ENCODE assay signal across 8 cellular contexts in the genomic region with DNA sequence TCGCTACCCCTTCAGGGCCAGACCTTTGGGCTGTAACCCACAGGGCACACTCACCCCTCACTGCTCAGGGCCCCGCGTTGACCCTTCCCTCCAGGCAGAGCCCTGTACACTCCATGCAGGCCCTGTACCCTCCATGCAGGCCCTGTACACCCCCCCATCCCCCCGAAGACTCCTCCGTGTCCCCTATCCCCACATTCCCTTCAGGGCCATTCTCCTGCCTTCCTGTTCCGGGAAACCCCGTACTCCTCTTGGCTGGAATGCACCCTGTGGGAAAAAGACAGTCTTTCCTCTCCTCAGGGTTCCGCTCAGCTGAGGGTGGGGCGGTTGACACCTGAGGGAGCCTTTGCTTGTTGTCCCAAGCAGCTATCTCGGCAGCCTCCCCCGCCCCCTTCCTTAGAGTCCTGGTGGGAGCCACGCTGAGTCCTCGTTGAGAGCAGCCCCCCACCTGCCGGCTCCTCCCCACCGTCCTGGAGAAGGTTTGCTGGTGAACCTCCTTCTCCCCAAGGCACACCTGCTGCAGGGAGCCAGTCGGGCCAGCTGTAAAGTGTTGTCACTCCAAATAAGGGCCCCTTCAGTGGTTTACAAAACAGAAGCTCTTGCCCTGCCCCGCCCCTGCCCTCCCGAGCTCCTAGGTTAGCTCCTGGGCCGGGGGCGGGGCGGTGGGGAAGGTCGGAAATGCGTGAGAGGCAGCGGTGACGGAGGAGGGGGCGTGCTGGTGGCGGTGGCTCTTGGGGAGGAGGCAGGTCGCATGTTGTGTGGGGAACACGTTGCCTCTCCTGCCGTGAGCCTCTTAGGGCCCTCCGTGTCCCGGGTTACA. TPM values are rescaled to one million over a fixed set of nuclear protein-coding genes. Genes with fewer than 3 reads are reported as not detected.
DNase-seq lines count a peak whose midpoint lies in the region; ATAC-seq, FAIRE-seq and TF ChIP-seq lines count a peak whose summit lies in the region.

No MANE protein-coding gene starts in this region.

- WGBS in IMR-90 (ENCODE audit: extremely low coverage in 2 of 2, insufficient read length in 1 of 2), 2 experiments, result 5% methylated on average over 4 of the region's 32 CpGs; no CpG with 5 or more reads in 1 of the 2 experiments

- no peak overlapping the region for H4K5ac ChIP-seq in IMR-90 (ENCODE audit: low read depth, low read length)

- H2BK120ac ChIP-seq in IMR-90 (ENCODE audit: low read depth, low read length), result no peak overlapping the region

- peaks cover 30% of the 10 kb centered on the region for H3K4me1 Mint-ChIP-seq in activated CD8-positive, alpha-beta T cell treated with anti-CD3 and anti-CD28 coated beads for 36 hours (ENCODE audit: low read depth)
- H3K4me1 Mint-ChIP-seq in osteocyte (ENCODE audit: unreplicated experiment), result peaks cover 39% of the 10 kb centered on the region

- TF ChIP-seq CTCF in IMR-90 (conservative IDR thresholded peaks at IDR 0.05; ENCODE audit: low read depth, low read length) (no peak), osteocyte (IDR thresholded peaks at IDR 0.05) (no peak)
- no peak for TF ChIP-seq CTCF in activated CD8-positive, alpha-beta T cell treated with anti-CD3 and anti-CD28 coated beads for 36 hours (IDR thresholded peaks at IDR 0.05)

- peak overlapping the region; percentile 99 for H3K4me3 ChIP-seq in IMR-90 (ENCODE audit: insufficient read depth, low read depth, low read length)
- peak overlapping the region; percentile 27 for H3K4me3 ChIP-seq in endocrine pancreas (ENCODE audit: control insufficient read depth, insufficient read depth, low read length)

- H3K79me1 ChIP-seq in IMR-90 (ENCODE audit: low read depth in 1 of 2, low read length in 2 of 2), result peaks cover 4 to 56% of the 10 kb centered on the region in 2 experiments; a peak in 3 of 4 replicates

- no peak for DNase-seq in IMR-90
- DNase-seq in activated CD8-positive, alpha-beta T cell treated with anti-CD3 and anti-CD28 coated beads for 36 hours, result peak; percentile 69
- no peak for DNase-seq in osteocyte (ENCODE audit: extremely low spot score, unreplicated experiment)
- no peak for DNase-seq in frontal cortex (ENCODE audit: low spot score in 2 of 2)
- no peak for DNase-seq in NCI-H1092 (lab: John Stamatoyannopoulos, UW)

- H3K27me3 ChIP-seq in IMR-90 (ENCODE audit: control insufficient read depth, insufficient read depth, low read length), result no peaks in the 10 kb centered on the region
- no peaks in the 10 kb centered on the region for H3K27me3 ChIP-seq in endocrine pancreas (ENCODE audit: control insufficient read depth, insufficient read depth, low read length)

- H3K56ac ChIP-seq in IMR-90 (ENCODE audit: extremely low read depth, insufficient read depth, low read length), result peak overlapping the region; percentile 32

- TF ChIP-seq POLR2A in IMR-90 (IDR thresholded peaks at IDR 0.05; ENCODE audit: low read depth, low read length), result no peak

- peak overlapping the region; percentile 39; the same call in 1 of the 2 replicates for H3K4ac ChIP-seq in IMR-90 (ENCODE audit: low read depth, low read length)

- peak overlapping the region; percentile 99 for H2AK9ac ChIP-seq in IMR-90 (replicated peaks; ENCODE audit: low read depth, low read length, poor library complexity)

- H3K14ac ChIP-seq in IMR-90 (replicated peaks; ENCODE audit: low read depth, low read length), result peak overlapping the region; percentile 91

- no peaks in the 10 kb centered on the region for H3K9me3 Mint-ChIP-seq in activated CD8-positive, alpha-beta T cell treated with anti-CD3 and anti-CD28 coated beads for 36 hours
- H3K9me3 Mint-ChIP-seq in osteocyte (ENCODE audit: unreplicated experiment), result no peaks in the 10 kb centered on the region

- H4K8ac ChIP-seq in IMR-90 (ENCODE audit: low read depth in 2 of 2, low read length in 2 of 2), result no peak overlapping the region; a peak in 1 of 4 replicates

- TF ChIP-seq RAD21 in IMR-90 (IDR thresholded peaks at IDR 0.05; ENCODE audit: low read length), result no peak

- H3K9me3 ChIP-seq in IMR-90 (ENCODE audit: control insufficient read depth, insufficient read depth, low read length) (no peaks in the 10 kb centered on the region), endocrine pancreas (ENCODE audit: control insufficient read depth, low read length) (no peaks in the 10 kb centered on the region)

- peak overlapping the region; percentile 67 for H3K4me3 Mint-ChIP-seq in activated CD8-positive, alpha-beta T cell treated with anti-CD3 and anti-CD28 coated beads for 36 hours
- peak overlapping the region; percentile 83 for H3K4me3 Mint-ChIP-seq in osteocyte (ENCODE audit: unreplicated experiment)

- H3K9me1 ChIP-seq in IMR-90 (ENCODE audit: insufficient read depth, low read length), result peaks cover 12% of the 10 kb centered on the region; the same call in 1 of the 2 replicates

- H2AFZ ChIP-seq in IMR-90 (replicated peaks; ENCODE audit: low read length, poor library complexity), result peak overlapping the region; percentile 70

- POLR2A ChIA-PET in IMR-90 (lab: Charles Lee; ENCODE audit: unreplicated experiment), result interaction anchor here (1.4 kb wide), 1 partner anchor 13 kb away, joined by 4 read pairs; no protein-coding TSS in a partner anchor
- POLR2A ChIA-PET in activated CD8-positive, alpha-beta T cell treated with anti-CD3 and anti-CD28 coated beads for 36 hours (lab: Charles Lee), result interaction anchor here (1.3 kb wide), 1 partner anchor 84 kb away, joined by 4 read pairs; no protein-coding TSS in a partner anchor

- no peaks in the 10 kb centered on the region for H3K36me3 ChIP-seq in IMR-90 (ENCODE audit: control insufficient read depth, insufficient read depth, low read length)
- no peaks in the 10 kb centered on the region for H3K36me3 ChIP-seq in endocrine pancreas (ENCODE audit: control insufficient read depth, insufficient read depth, low read length)

- H4K20me1 ChIP-seq in IMR-90 (ENCODE audit: insufficient read depth, low read length), result peaks cover 62% of the 10 kb centered on the region

- H3K23ac ChIP-seq in IMR-90 (ENCODE audit: low read depth, low read length), result peak overlapping the region; percentile 93

- H2AK5ac ChIP-seq in IMR-90 (ENCODE audit: low read depth, low read length), result peak overlapping the region; percentile 86

- FAIRE-seq in frontal cortex (lab: Jason Lieb, UNC), result no peak

- H3K27ac Mint-ChIP-seq in activated CD8-positive, alpha-beta T cell treated with anti-CD3 and anti-CD28 coated beads for 36 hours, result no peak overlapping the region
- peak overlapping the region; percentile 54 for H3K27ac Mint-ChIP-seq in osteocyte (ENCODE audit: unreplicated experiment)

- dilution Hi-C loops in IMR-90 (cut with HindIII; ENCODE audit: low sequenced_read_pairs, unreplicated experiment), result no loop called here

- intact Hi-C loops in IMR-90 (cut with micrococcal nuclease), result no loop called here
- intact Hi-C loops in activated CD8-positive, alpha-beta T cell treated with anti-CD3 and anti-CD28 coated beads for 36 hours (cut with micrococcal nuclease), result no loop called here

- H3K18ac ChIP-seq in IMR-90 (ENCODE audit: low read depth, low read length), result no peak overlapping the region

- no peak for ATAC-seq in IMR-90 (ENCODE audit: low read depth)
- peak; percentile 19 for ATAC-seq in activated CD8-positive, alpha-beta T cell treated with anti-CD3 and anti-CD28 coated beads for 36 hours
- no peak for ATAC-seq in GM21515 (IDR thresholded peaks at IDR 0.05; ENCODE audit: unreplicated experiment)
- no peak for ATAC-seq in GM21367 (IDR thresholded peaks at IDR 0.05; ENCODE audit: unreplicated experiment)

- in situ Hi-C loops in IMR-90 (cut with MboI; ENCODE audit: low sequenced_read_pairs), result no loop called here

- CTCF ChIA-PET in IMR-90 (lab: Yijun Ruan, JAX), result interaction anchor here (0.5 to 1.1 kb wide), 2 partner anchors 9 to 232 kb away, joined by 3 read pairs; no protein-coding TSS in a partner anchor
- CTCF ChIA-PET in activated CD8-positive, alpha-beta T cell treated with anti-CD3 and anti-CD28 coated beads for 36 hours (lab: Charles Lee), result interaction anchor here (0.8 to 2.2 kb wide), 5 partner anchors 9 to 209 kb away, joined by 3 to 16 read pairs (median 3); no protein-coding TSS in a partner anchor

- peaks cover 5% of the 10 kb centered on the region for H3K27me3 Mint-ChIP-seq in activated CD8-positive, alpha-beta T cell treated with anti-CD3 and anti-CD28 coated beads for 36 hours
- H3K27me3 Mint-ChIP-seq in osteocyte (ENCODE audit: unreplicated experiment), result no peaks in the 10 kb centered on the region

- H3K4me1 ChIP-seq in IMR-90 (ENCODE audit: control insufficient read depth, insufficient read depth, low read length) (peaks cover 22% of the 10 kb centered on the region), endocrine pancreas (ENCODE audit: control insufficient read depth, insufficient read depth, low read length) (no peaks in the 10 kb centered on the region)

- peak overlapping the region; percentile 91 for H3K9ac ChIP-seq in IMR-90 (ENCODE audit: low read depth, low read length)
- H3K9ac ChIP-seq in endocrine pancreas (ENCODE audit: control insufficient read depth, insufficient read depth, low read length), result peak overlapping the region; percentile 45

- no peak overlapping the region for H2BK5ac ChIP-seq in IMR-90 (ENCODE audit: low read depth, low read length, poor library complexity, severe bottlenecking)

- H3K27ac ChIP-seq in IMR-90 (ENCODE audit: insufficient read depth, low read length), result peak overlapping the region; percentile 76

- H2BK20ac ChIP-seq in IMR-90 (ENCODE audit: low read depth, low read length), result no peak overlapping the region

- H4K91ac ChIP-seq in IMR-90 (ENCODE audit: insufficient read depth, low read depth, low read length), result no peak overlapping the region

- no peak overlapping the region for H2BK15ac ChIP-seq in IMR-90 (ENCODE audit: low read depth, low read length)

- peak overlapping the region; percentile 98 for H3K4me2 ChIP-seq in IMR-90 (ENCODE audit: low read depth, low read length)

- no peaks in the 10 kb centered on the region for H3K36me3 Mint-ChIP-seq in activated CD8-positive, alpha-beta T cell treated with anti-CD3 and anti-CD28 coated beads for 36 hours (ENCODE audit: low read depth)
- H3K36me3 Mint-ChIP-seq in osteocyte (ENCODE audit: unreplicated experiment), result no peaks in the 10 kb centered on the region

- BruUV-seq in IMR-90 (replicated peaks; lab: Mats Ljungman, UMichigan), result no TSS peak

RNA-seq across cellular contexts. Expression of gene GNA11, which starts 1.4 kb away (rescaled TPM):
- total RNA-seq in IMR-90 (2012; rRNA removed) (25.5 and 34.4 TPM in 2 replicates), osteocyte (65.5 and 69.9 TPM in 2 replicates), frontal cortex (48.1 TPM)
- polyA plus RNA-seq in IMR-90 (2012; rRNA removed), result 33.3 and 44.5 TPM in 2 replicates
- polyA plus RNA-seq in IMR-90 (2012; cell fraction: cytosol; rRNA removed), result 29.2 and 50.1 TPM in 2 replicates
- 24.5 and 49.2 TPM in 2 replicates for polyA plus RNA-seq in IMR-90 (2012; cell fraction: nucleus; rRNA removed; ENCODE audit: low replicate concordance)
- 1 to 10 TPM; 5.2 to 5.4 TPM for total RNA-seq in activated CD8-positive, alpha-beta T cell treated with anti-CD3 and anti-CD28 coated beads for 36 hours

RNA-seq across cellular contexts. Expression of gene TLE5, which starts 33.3 kb away (rescaled TPM):
- 119 and 121 TPM in 2 replicates for total RNA-seq in IMR-90 (2012; rRNA removed)
- 407 and 444 TPM in 2 replicates for polyA plus RNA-seq in IMR-90 (2012; rRNA removed)
- 218 and 593 TPM in 2 replicates for polyA plus RNA-seq in IMR-90 (2012; cell fraction: cytosol; rRNA removed)
- 457 and 800 TPM in 2 replicates for polyA plus RNA-seq in IMR-90 (2012; cell fraction: nucleus; rRNA removed; ENCODE audit: low replicate concordance)
- 100 to 1,000 TPM; 283 to 296 TPM for total RNA-seq in activated CD8-positive, alpha-beta T cell treated with anti-CD3 and anti-CD28 coated beads for 36 hours
- 359 and 366 TPM in 2 replicates for total RNA-seq in osteocyte
- 97.4 TPM for total RNA-seq in frontal cortex

RNA-seq across cellular contexts. Expression of gene GNA15, which starts 40.2 kb away (rescaled TPM):
- total RNA-seq in IMR-90 (2012; rRNA removed), result 0.18 and 0.28 TPM in 2 replicates
- polyA plus RNA-seq in IMR-90 (2012; rRNA removed), result 0.04 TPM in 1 of 2 replicates, not detected in the other
- 0.04 TPM in 1 of 2 replicates, not detected in the other for polyA plus RNA-seq in IMR-90 (2012; cell fraction: cytosol; rRNA removed)
- 0.33 and 0.40 TPM in 2 replicates for polyA plus RNA-seq in IMR-90 (2012; cell fraction: nucleus; rRNA removed; ENCODE audit: low replicate concordance)
- 10 to 100 TPM; 44.1 to 45.5 TPM for total RNA-seq in activated CD8-positive, alpha-beta T cell treated with anti-CD3 and anti-CD28 coated beads for 36 hours
- total RNA-seq in osteocyte, result not detected in 2 replicates
- 0.82 TPM for total RNA-seq in frontal cortex

Comparison
In these comparisons a context has a peak if more than half of its experiments do, and no peak if none do; other contexts are left out.
1. RNA of gene GNA15, which starts 40.2 kb away (total RNA-seq): 44.1 to 45.5 TPM in activated CD8-positive, alpha-beta T cell treated with anti-CD3 and anti-CD28 coated beads for 36 hours; 0.82 TPM in frontal cortex (single experiment), 0.18 to 0.28 TPM in IMR-90 and not detected in osteocyte; every median in the first group is over 10 times any median in the second.